Comparison of ENCODE assay signal across 1 cellular context in genomic region chr1:23695667-23696066, GRCh38.
TF ChIP-seq lines count a peak whose summit lies in the region.

No MANE protein-coding gene starts in this region.

TF ChIP-seq in GM12878, 131 proteins besides CTCF, POLR2A, EP300 and RAD21:
- TF ChIP-seq PRDM15 (CRISPR knock-in tag; IDR thresholded peaks at IDR 0.05) (no peak), MXI1 (IDR thresholded peaks at IDR 0.05; ENCODE audit: low read depth, low read length) (no peak), MYB (IDR thresholded peaks at IDR 0.05; ENCODE audit: borderline replicate concordance, low read depth, low read length) (no peak), POLR2AphosphoS5 (IDR thresholded peaks at IDR 0.05; ENCODE audit: low read length) (peak; percentile 24; the same call in 1 of the 2 replicates)
